ENCODE assay signal across 23 cellular contexts in the genomic region with DNA sequence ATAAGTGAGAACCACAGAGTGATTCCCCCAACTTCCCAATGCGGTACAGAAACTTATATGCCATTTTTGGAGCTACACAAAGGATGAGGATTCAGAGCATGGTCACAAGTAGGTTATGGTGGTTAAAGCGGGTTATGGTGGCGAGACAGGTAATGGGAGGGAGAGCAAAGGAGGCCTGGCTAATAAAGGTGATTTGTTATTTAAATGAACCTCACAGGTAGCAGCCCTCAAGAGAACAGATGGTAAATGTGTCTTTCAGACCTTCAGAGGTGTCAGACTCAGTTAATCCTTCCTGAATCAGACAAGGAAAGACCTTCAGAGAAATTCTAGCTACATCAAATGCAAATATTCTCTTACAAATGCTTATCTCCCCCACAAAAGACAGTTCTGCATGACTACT.
"Had no signal": no experiment of that assay in that cellular context is flagged by ENCODE, and none has a peak within 500 bp of the region (broad histone marks: within the 10 kb centered on the region; RNA-seq: fewer than 3 reads in every experiment).

No MANE protein-coding gene starts in this region.

- H3K9me3 Mint-ChIP-seq: nephron had no signal

- H3K27me3 Mint-ChIP-seq: activated CD4-positive, alpha-beta memory T cell treated with anti-CD3 and anti-CD28 coated beads for 36 hours had no signal

- ATAC-seq: activated T-cell treated with anti-CD3 and anti-CD28 coated beads, Interleukin-2, amount 50 U/mL, for 72 hours; gastroesophageal sphincter; left cardiac atrium; pancreas; psoas muscle; stimulated activated naive CD8-positive, alpha-beta T cell treated with anti-CD3 and anti-CD28 coated beads, Interleukin-15, Interleukin-2, amounts not matched to agents 100 U/mL and 50 U/mL, for 24 hours; upper lobe of right lung had no signal

- H3K4me3 ChIP-seq: coronary artery, gastroesophageal sphincter, pancreas, psoas muscle, right atrium auricular region, spleen, thyroid gland, upper lobe of right lung had no signal

- H3K9me3 ChIP-seq: gastroesophageal sphincter, pancreas, psoas muscle, right atrium auricular region, thyroid gland, upper lobe of right lung had no signal

- H3K36me3 Mint-ChIP-seq: activated CD4-positive, alpha-beta memory T cell treated with anti-CD3 and anti-CD28 coated beads for 36 hours had no signal

- H3K36me3 ChIP-seq: gastroesophageal sphincter, pancreas, right atrium auricular region, spleen, thyroid gland, upper lobe of right lung had no signal

- H3K27ac ChIP-seq: coronary artery, gastroesophageal sphincter, pancreas, psoas muscle, right atrium auricular region, spleen, thyroid gland, upper lobe of right lung had no signal

- H3K4me1 Mint-ChIP-seq: nephron had no signal

- H3K27me3 ChIP-seq: gastroesophageal sphincter, pancreas, right atrium auricular region, spleen, thyroid gland, upper lobe of right lung had no signal

- H3K4me1 ChIP-seq: gastroesophageal sphincter, pancreas, psoas muscle, right atrium auricular region, spleen, thyroid gland, upper lobe of right lung had no signal

- DNase-seq: activated CD4-positive, alpha-beta memory T cell treated with anti-CD3 and anti-CD28 coated beads for 36 hours; activated CD4-positive, alpha-beta T cell treated with anti-CD3 and anti-CD28 coated beads for 4 hours; activated CD4-positive, CD25-positive, alpha-beta regulatory T cell; activated effector memory CD4-positive, alpha-beta T cell treated with Interleukin-2 at 50 U/mL for 16 hours; activated naive CD4-positive, alpha-beta T cell treated with anti-CD3 and anti-CD28 coated beads for 36 hours; activated T-cell treated with anti-CD3 and anti-CD28 coated beads, Interleukin-2, amount 50 U/mL, for 72 hours; amygdala; head of caudate nucleus; islet precursor cell; left cardiac atrium; pancreas; psoas muscle; spleen; stimulated activated CD4-positive, alpha-beta T cell treated with anti-CD3 and anti-CD28 coated beads, Interleukin-4, amount 100 ng/mL, for 1 hour; stimulated activated naive CD8-positive, alpha-beta T cell treated with anti-CD3 and anti-CD28 coated beads, Interleukin-15, Interleukin-2, amounts not matched to agents 100 U/mL and 50 U/mL, for 24 hours; substantia nigra; T-helper 1 cell; thyroid gland; upper lobe of right lung had no signal

- H3K27ac Mint-ChIP-seq: activated CD4-positive, alpha-beta memory T cell treated with anti-CD3 and anti-CD28 coated beads for 36 hours; activated naive CD4-positive, alpha-beta T cell treated with anti-CD3 and anti-CD28 coated beads for 36 hours; activated T-cell treated with anti-CD3 and anti-CD28 coated beads, Interleukin-2, amount 50 U/mL, for 72 hours; nephron had no signal

- H3K4me3 Mint-ChIP-seq: activated CD4-positive, alpha-beta memory T cell treated with anti-CD3 and anti-CD28 coated beads for 36 hours; activated naive CD4-positive, alpha-beta T cell treated with anti-CD3 and anti-CD28 coated beads for 36 hours; activated T-cell treated with anti-CD3 and anti-CD28 coated beads, Interleukin-2, amount 50 U/mL, for 72 hours; nephron had no signal
